ENCODE assay signal across 2 cellular contexts in the genomic region with DNA sequence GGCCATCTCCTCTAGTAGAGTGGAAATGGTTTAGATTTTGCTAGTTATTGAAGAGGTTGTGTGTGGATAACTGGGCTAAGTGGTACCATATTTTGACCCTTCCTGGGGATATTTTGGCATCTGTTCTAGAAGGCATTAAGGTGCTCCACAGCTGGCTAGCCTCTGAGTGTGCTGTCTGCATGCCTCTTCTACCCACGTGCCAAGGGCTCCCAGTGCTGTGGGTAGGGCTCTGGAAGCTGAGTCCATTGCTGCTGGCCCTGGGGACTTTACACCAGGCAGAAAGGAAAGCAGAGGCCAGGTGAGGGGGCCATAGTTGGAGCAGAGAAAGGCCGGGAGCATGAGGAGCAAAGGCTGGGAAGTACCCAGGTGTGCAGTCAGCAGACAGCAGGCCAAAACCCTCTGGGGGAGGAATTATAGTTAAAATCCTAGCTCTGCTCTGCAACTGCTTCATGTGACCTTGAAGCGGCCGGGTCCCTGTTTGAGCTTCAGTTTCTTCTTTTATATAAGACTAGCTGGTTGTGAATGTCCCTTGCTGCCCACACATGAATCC.
A peak's percentile ranks its signal among the peaks of the same experiment; 100 is the strongest.
TF ChIP-seq lines count a peak whose summit lies in the region.

No MANE protein-coding gene starts in this region.

TF ChIP-seq in SK-N-SH, 30 proteins besides CTCF, POLR2A, EP300 and RAD21:
- TF ChIP-seq FOXJ3 (CRISPR knock-in tag; IDR thresholded peaks at IDR 0.05), result no peak
- no peak for TF ChIP-seq CHD2 (IDR thresholded peaks at IDR 0.05; ENCODE audit: low read length, partially characterized antibody)
- TF ChIP-seq, protein P1, sequence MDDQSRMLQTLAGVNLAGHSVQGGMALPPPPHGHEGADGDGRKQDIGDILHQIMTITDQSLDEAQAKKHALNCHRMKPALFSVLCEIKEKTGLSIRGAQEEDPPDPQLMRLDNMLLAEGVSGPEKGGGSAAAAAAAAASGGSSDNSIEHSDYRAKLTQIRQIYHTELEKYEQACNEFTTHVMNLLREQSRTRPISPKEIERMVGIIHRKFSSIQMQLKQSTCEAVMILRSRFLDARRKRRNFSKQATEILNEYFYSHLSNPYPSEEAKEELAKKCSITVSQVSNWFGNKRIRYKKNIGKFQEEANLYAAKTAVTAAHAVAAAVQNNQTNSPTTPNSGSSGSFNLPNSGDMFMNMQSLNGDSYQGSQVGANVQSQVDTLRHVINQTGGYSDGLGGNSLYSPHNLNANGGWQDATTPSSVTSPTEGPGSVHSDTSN (IDR thresholded peaks at IDR 0.05), result no peak
- no peak for TF ChIP-seq RFX5 (IDR thresholded peaks at IDR 0.05; ENCODE audit: low read length)
- TF ChIP-seq GABPA (IDR thresholded peaks at IDR 0.05; ENCODE audit: low read depth), result no peak
- TF ChIP-seq TCF12 (IDR thresholded peaks at IDR 0.05), result no peak
- TF ChIP-seq MXI1 (IDR thresholded peaks at IDR 0.05; ENCODE audit: low read depth, low read length), result 0 out of 2 replicates have a peak, but pooled peaks have one; percentile 42
TF ChIP-seq in SK-N-SH: peak in this region for 1.

TF ChIP-seq in SK-N-SH treated with all-trans-retinoic acid at 6 μM for 48 hours, 23 proteins besides CTCF, POLR2A, EP300 and RAD21:
- no peak for TF ChIP-seq GLIS3 (CRISPR knock-in tag; IDR thresholded peaks at IDR 0.05)
- TF ChIP-seq ISL1 (CRISPR knock-in tag; IDR thresholded peaks at IDR 0.05), result no peak
- TF ChIP-seq ZFP30 (CRISPR knock-in tag; IDR thresholded peaks at IDR 0.05), result no peak
- TF ChIP-seq ESRRG (CRISPR knock-in tag; IDR thresholded peaks at IDR 0.05), result no peak
- TF ChIP-seq ZNF70 (CRISPR knock-in tag; IDR thresholded peaks at IDR 0.05), result no peak
- TF ChIP-seq ZNF565 (CRISPR knock-in tag; conservative IDR thresholded peaks at IDR 0.05; ENCODE audit: low read depth), result no peak
- TF ChIP-seq ARNTL (CRISPR knock-in tag; IDR thresholded peaks at IDR 0.05; ENCODE audit: borderline replicate concordance, low read depth), result no peak
- no peak for TF ChIP-seq TOX (CRISPR knock-in tag; IDR thresholded peaks at IDR 0.05; ENCODE audit: borderline replicate concordance)
- TF ChIP-seq, protein P2, sequence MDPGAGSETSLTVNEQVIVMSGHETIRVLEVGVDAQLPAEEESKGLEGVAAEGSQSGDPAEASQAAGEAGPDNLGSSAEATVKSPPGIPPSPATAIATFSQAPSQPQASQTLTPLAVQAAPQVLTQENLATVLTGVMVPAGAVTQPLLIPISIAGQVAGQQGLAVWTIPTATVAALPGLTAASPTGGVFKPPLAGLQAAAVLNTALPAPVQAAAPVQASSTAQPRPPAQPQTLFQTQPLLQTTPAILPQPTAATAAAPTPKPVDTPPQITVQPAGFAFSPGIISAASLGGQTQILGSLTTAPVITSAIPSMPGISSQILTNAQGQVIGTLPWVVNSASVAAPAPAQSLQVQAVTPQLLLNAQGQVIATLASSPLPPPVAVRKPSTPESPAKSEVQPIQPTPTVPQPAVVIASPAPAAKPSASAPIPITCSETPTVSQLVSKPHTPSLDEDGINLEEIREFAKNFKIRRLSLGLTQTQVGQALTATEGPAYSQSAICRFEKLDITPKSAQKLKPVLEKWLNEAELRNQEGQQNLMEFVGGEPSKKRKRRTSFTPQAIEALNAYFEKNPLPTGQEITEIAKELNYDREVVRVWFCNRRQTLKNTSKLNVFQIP (CRISPR knock-in tag; IDR thresholded peaks at IDR 0.05; ENCODE audit: borderline replicate concordance, low read depth), result no peak
